In genomic region chr18:69400253-69400975, GRCh38 we compare ENCODE assay signal across 8 cellular contexts. TPM values are rescaled to one million over a fixed set of nuclear protein-coding genes. Genes with fewer than 3 reads are reported as not detected.
A peak's percentile ranks its signal among the peaks of the same experiment; 100 is the strongest.
DNase-seq lines count a peak whose midpoint lies in the region.

Gene DOK6, plus strand, starts transcription at chr18:69400888.

- peak; percentile 85 for DNase-seq in NCI-H187 treated with DMSO at 0.1 percent for 48 hours (lab: John Stamatoyannopoulos, UW)
- DNase-seq in activated naive CD8-positive, alpha-beta T cell treated with anti-CD3 and anti-CD28 coated beads for 36 hours: peak; percentile 4
- peak; percentile 20 for DNase-seq in glomerular endothelial cell (ENCODE audit: extremely low read depth, low read depth, low spot score)
- peak; percentile 23 for DNase-seq in non-pigmented ciliary epithelial cell (ENCODE audit: low read depth)
- no peak for DNase-seq in stimulated activated naive CD4-positive, alpha-beta T cell (lab: John Stamatoyannopoulos, UW)
- no peak for DNase-seq in SIG-M5 treated with dmso at 0.1 percent for 504 hours (lab: John Stamatoyannopoulos, UW; ENCODE audit: unreplicated experiment)
- DNase-seq in mesenteric fat pad (ENCODE audit: low spot score): no peak

- peak within 1 kb of the TSS; percentile 67 for H3K9ac ChIP-seq in ES-I3 (ENCODE audit: low read depth, low read length)

- no peaks in the 10 kb centered on the region for H3K9me3 ChIP-seq in ES-I3 (ENCODE audit: control insufficient read depth, insufficient read depth, low read length)

- no peaks in the 10 kb centered on the region for H3K9me3 Mint-ChIP-seq in activated naive CD8-positive, alpha-beta T cell treated with anti-CD3 and anti-CD28 coated beads for 36 hours

- H3K36me3 Mint-ChIP-seq in activated naive CD8-positive, alpha-beta T cell treated with anti-CD3 and anti-CD28 coated beads for 36 hours: no peaks in the 10 kb centered on the region

- H3K4me3 Mint-ChIP-seq in activated naive CD8-positive, alpha-beta T cell treated with anti-CD3 and anti-CD28 coated beads for 36 hours: peak within 1 kb of the TSS; percentile 65

- H3K27ac Mint-ChIP-seq in activated naive CD8-positive, alpha-beta T cell treated with anti-CD3 and anti-CD28 coated beads for 36 hours: no peak within 1 kb of the TSS

- no peaks in the 10 kb centered on the region for H3K36me3 ChIP-seq in ES-I3 (ENCODE audit: insufficient read depth, low read length)

- H3K4me1 Mint-ChIP-seq in activated naive CD8-positive, alpha-beta T cell treated with anti-CD3 and anti-CD28 coated beads for 36 hours: peaks cover 7% of the 10 kb centered on the region

- peaks cover 74% of the 10 kb centered on the region for H3K27me3 Mint-ChIP-seq in activated naive CD8-positive, alpha-beta T cell treated with anti-CD3 and anti-CD28 coated beads for 36 hours

- H3K4me1 ChIP-seq in ES-I3 (ENCODE audit: insufficient read depth, low read length): no peaks in the 10 kb centered on the region; the same call in 1 of the 2 replicates

RNA-seq across cellular contexts. Expression of gene DOK6, which starts in this region (rescaled TPM):
- not detected for total RNA-seq in activated naive CD8-positive, alpha-beta T cell treated with anti-CD3 and anti-CD28 coated beads for 36 hours
- 1.1 and 1.2 TPM in 2 replicates for total RNA-seq in glomerular endothelial cell
- total RNA-seq in mesenteric fat pad: 1.6 TPM

Comparison
In these comparisons a context has a peak if more than half of its experiments do, and no peak if none do; other contexts are left out.
1. Peak in DNase-seq in activated naive CD8-positive, alpha-beta T cell treated with anti-CD3 and anti-CD28 coated beads for 36 hours; RNA of the gene not detected or under 1 TPM.
2. DNase-seq: peak in NCI-H187 treated with DMSO at 0.1 percent for 48 hours (single experiment), glomerular endothelial cell (single experiment) and non-pigmented ciliary epithelial cell (single experiment); none in stimulated activated naive CD4-positive, alpha-beta T cell (0 of 6), SIG-M5 treated with dmso at 0.1 percent for 504 hours (single experiment) and mesenteric fat pad (single experiment).